6 cellular contexts compared by ENCODE assay signal in the genomic region with DNA sequence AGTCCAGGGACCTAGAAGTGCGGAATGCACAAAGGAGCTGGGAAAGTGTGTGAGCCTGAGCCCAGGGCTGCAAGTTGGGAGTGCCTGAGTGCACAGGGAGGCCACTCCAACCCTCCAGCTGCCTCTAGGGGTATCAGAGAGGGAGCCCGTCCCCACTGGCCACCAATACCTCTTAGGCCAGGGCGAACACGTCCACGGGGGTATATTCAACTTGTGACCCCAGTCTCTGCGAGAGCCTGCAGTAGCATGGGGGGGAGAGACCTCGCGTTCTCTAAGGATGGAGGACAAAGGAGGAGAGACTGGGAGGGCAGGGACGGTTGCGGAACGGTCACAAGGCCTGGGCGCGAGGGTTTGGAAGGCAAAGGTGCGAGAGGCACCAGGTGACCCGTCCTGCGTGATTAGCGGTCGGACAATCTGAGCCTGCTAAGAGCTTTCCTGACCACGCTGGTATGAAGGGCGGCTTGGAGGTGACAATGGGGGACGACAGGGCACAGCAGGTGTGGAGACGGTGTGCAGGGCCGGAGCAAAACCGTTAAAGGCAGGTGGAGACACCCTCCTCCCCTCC. TPM values are rescaled to one million over a fixed set of nuclear protein-coding genes. Genes with fewer than 3 reads are reported as not detected.
A peak's percentile ranks its signal among the peaks of the same experiment; 100 is the strongest.
DNase-seq lines count a peak whose midpoint lies in the region; TF ChIP-seq lines count a peak whose summit lies in the region.

No MANE protein-coding gene starts in this region.

- no peak for TF ChIP-seq CTCF in parathyroid adenoma (IDR thresholded peaks at IDR 0.05)

- H3K4me2 ChIP-seq in parathyroid adenoma (ENCODE audit: low read length): peak overlapping the region; percentile 98

- H3K9ac ChIP-seq in parathyroid adenoma: no peak overlapping the region

- H3K9me3 ChIP-seq in parathyroid adenoma (ENCODE audit: control insufficient read depth, low read length): no peaks in the 10 kb centered on the region

- H2AFZ ChIP-seq in parathyroid adenoma: peak overlapping the region; percentile 77

- H3K79me2 ChIP-seq in parathyroid adenoma: no peaks in the 10 kb centered on the region

- peak overlapping the region; percentile 59 for H3K4me3 ChIP-seq in parathyroid adenoma (ENCODE audit: low read depth, low read length)

- no peaks in the 10 kb centered on the region for H3K27me3 ChIP-seq in parathyroid adenoma (ENCODE audit: control insufficient read depth, insufficient read depth, low read length)

- peaks cover 2% of the 10 kb centered on the region for H3K4me1 ChIP-seq in parathyroid adenoma

- H3K36me3 ChIP-seq in parathyroid adenoma (ENCODE audit: control insufficient read depth, insufficient read depth, low read length): no peaks in the 10 kb centered on the region

- DNase-seq in NCI-H345 (lab: John Stamatoyannopoulos, UW) (peak; percentile 28), NCI-H345 treated with DMSO at 0.1 percent for 48 hours (lab: John Stamatoyannopoulos, UW; ENCODE audit: unreplicated experiment) (no peak), dermis blood vessel endothelial cell (peak; percentile 22), pons (ENCODE audit: low spot score) (no peak), MV-4-11 (lab: John Stamatoyannopoulos, UW) (no peak)

- H3K27ac ChIP-seq in parathyroid adenoma: peak overlapping the region; percentile 51

RNA-seq across cellular contexts. Expression of a gene that starts 0.7 kb away (rescaled TPM):
- total RNA-seq in dermis blood vessel endothelial cell: 38.8 and 57.5 TPM in 2 replicates

RNA-seq across cellular contexts. Expression of a gene that starts 13.7 kb away (rescaled TPM):
- total RNA-seq in dermis blood vessel endothelial cell: 10.2 and 11.7 TPM in 2 replicates

RNA-seq across cellular contexts. Expression of a gene that starts 13.8 kb away (rescaled TPM):
- 278 and 408 TPM in 2 replicates for total RNA-seq in dermis blood vessel endothelial cell

RNA-seq across cellular contexts. Expression of a gene that starts 35.6 kb away (rescaled TPM):
- 156 and 179 TPM in 2 replicates for total RNA-seq in dermis blood vessel endothelial cell

RNA-seq across cellular contexts. Expression of a gene that starts 56.5 kb away (rescaled TPM):
- 4.3 and 8.7 TPM in 2 replicates for total RNA-seq in dermis blood vessel endothelial cell

Comparison
In these comparisons a context has a peak if more than half of its experiments do, and no peak if none do; other contexts are left out.
1. DNase-seq: peak in NCI-H345 (single experiment) and dermis blood vessel endothelial cell (single experiment); none in NCI-H345 treated with DMSO at 0.1 percent for 48 hours (single experiment), pons (single experiment) and MV-4-11 (single experiment).